Comparison of ENCODE assay signal across 1 cellular context in genomic region chr5:151811593-151812321, GRCh38.
TF ChIP-seq lines count a peak whose summit lies in the region.

No MANE protein-coding gene starts in this region.

TF ChIP-seq in HepG2, 621 proteins besides CTCF, POLR2A, EP300 and RAD21:
- TF ChIP-seq ZNF407 (CRISPR knock-in tag; IDR thresholded peaks at IDR 0.05; ENCODE audit: not compliant biosample characterization) (no peak), RBM22 (optimal IDR thresholded peaks at IDR 0.05; ENCODE audit: low read length) (peak; percentile 37), TAF15 (IDR thresholded peaks at IDR 0.05; ENCODE audit: low read depth, low read length, poor library complexity, severe bottlenecking) (no peak)
TF ChIP-seq in HepG2: peak in this region for 1.
